ENCODE assay signal across 28 cellular contexts in the genomic region with DNA sequence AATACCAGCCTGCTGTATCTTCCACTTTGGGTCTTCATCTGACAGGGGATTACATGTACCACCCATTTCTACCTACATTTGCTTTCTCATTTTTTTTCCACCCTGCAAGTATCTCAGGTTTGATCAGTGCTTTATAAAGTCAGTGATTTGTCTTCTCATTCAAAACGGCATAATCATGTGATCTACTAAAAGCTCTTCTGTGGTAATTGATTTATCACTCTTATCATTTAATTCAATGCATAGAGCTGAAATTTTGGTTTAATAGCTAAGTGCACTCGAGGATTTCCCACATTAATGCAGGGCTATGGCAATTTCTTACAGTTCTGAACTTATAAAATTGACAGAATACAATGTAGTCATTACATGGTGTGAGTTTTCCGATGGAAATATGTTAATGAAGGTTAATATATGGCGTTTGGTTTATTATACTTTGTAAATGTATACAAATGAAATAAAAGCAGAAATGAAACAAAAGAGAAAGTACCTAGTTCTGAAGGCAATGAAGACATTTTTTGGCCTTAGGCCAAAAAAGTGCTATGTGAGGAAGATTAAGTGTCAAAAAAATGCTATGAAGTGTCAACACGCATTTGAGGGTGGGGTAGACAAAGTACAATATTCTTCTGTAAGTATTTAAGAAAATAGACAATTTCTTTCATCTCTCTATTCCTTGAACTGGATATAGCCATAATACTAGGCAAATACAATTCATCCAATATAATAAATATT.
DNase-seq lines count a peak whose midpoint lies in the region; ATAC-seq, FAIRE-seq and TF ChIP-seq lines count a peak whose summit lies in the region.
"Had no signal": no experiment of that assay in that cellular context is flagged by ENCODE, and none has a peak within 500 bp of the region (broad histone marks: within the 10 kb centered on the region; RNA-seq: fewer than 3 reads in every experiment).

No MANE protein-coding gene starts in this region.

- H3K36me3 ChIP-seq in MM.1S (replicated peaks; ENCODE audit: insufficient read depth, low read length) (no peaks in the 10 kb centered on the region), kidney (ENCODE audit: control insufficient read depth in 1 of 2, insufficient read depth in 2 of 2, low read length in 2 of 2) (no peaks in the 10 kb centered on the region)
- H3K36me3 ChIP-seq: ascending aorta, right lobe of liver, suprapubic skin, uterus had no signal

- no peak for FAIRE-seq in kidney (lab: Jason Lieb, UNC)
- FAIRE-seq: GM12892 had no signal

- TF ChIP-seq CTCF in MM.1S (IDR thresholded peaks at IDR 0.05; ENCODE audit: low read length) (no peak), kidney (IDR thresholded peaks at IDR 0.05; ENCODE audit: borderline replicate concordance, extremely low read depth, insufficient read depth) (no peak)

- no peaks in the 10 kb centered on the region for H3F3A ChIP-seq in MM.1S (ENCODE audit: insufficient read depth, low read length)

- no peaks in the 10 kb centered on the region for H3K79me2 ChIP-seq in MM.1S (ENCODE audit: low read length)
- H3K79me2 ChIP-seq: parathyroid adenoma had no signal

- in situ Hi-C loops in KBM-7 (cut with MboI; ENCODE audit: low pct_unique_long_range_greater_than_20kb, low sequenced_read_pairs) = no loop called here

- no peaks in the 10 kb centered on the region for H3K9me2 ChIP-seq in MM.1S (replicated peaks; ENCODE audit: insufficient read depth, low read length)

- H2AFZ ChIP-seq in MM.1S (ENCODE audit: low read length) = no peak overlapping the region
- H2AFZ ChIP-seq: parathyroid adenoma had no signal

- no peaks in the 10 kb centered on the region for H3K27me3 ChIP-seq in MM.1S (replicated peaks; ENCODE audit: insufficient read depth, low read length)
- H3K27me3 ChIP-seq: ascending aorta, right lobe of liver, suprapubic skin, uterus had no signal

- H3K9ac ChIP-seq in MM.1S (ENCODE audit: low read length) (no peak overlapping the region), kidney (ENCODE audit: low read length in 2 of 2) (no peak overlapping the region)
- H3K9ac ChIP-seq: parathyroid adenoma had no signal

- H3K4me2 ChIP-seq in MM.1S (ENCODE audit: low read depth, low read length) = no peak overlapping the region

- no peak for ATAC-seq in SK-N-SH treated with all-trans-retinoic acid at 6 μM for 48 hours
- ATAC-seq: activated T-cell treated with anti-CD3 and anti-CD28 coated beads, Interleukin-2, amount 50 U/mL, for 72 hours; esophagus mucosa; left cardiac atrium; naive thymus-derived CD4-positive, alpha-beta T cell; Panc1; right lobe of liver had no signal

- no peaks in the 10 kb centered on the region for H4K20me1 ChIP-seq in MM.1S (ENCODE audit: insufficient read depth, low read length)

- intact Hi-C loops in kidney (cut with DNase I) = no loop called here

- DNase-seq in NCI-H2227 (lab: John Stamatoyannopoulos, UW; ENCODE audit: unreplicated experiment) = peak; percentile 3
- DNase-seq in NCI-H2227 treated with DMSO at 0.1 percent for 48 hours (lab: John Stamatoyannopoulos, UW) = no peak
- DNase-seq in MM.1S = peak; percentile 21
- peak; percentile 10 for DNase-seq in myocyte (ENCODE audit: low read depth)
- DNase-seq in kidney tubule cell (ENCODE audit: low spot score) = no peak
- DNase-seq in KBM-7 = no peak
- no peak for DNase-seq in kidney
- DNase-seq: activated naive CD4-positive, alpha-beta T cell treated with anti-CD3 and anti-CD28 coated beads, Interleukin-2, amount 10 ng/mL, durations not matched to agents 7 days and 5 days; activated T-cell treated with anti-CD3 and anti-CD28 coated beads, Interleukin-2, amount 50 U/mL, for 72 hours; DMS153; left cardiac atrium; mesendoderm; MV-4-11; naive thymus-derived CD4-positive, alpha-beta T cell; NCI-H2081 treated with DMSO at 0.1 percent for 48 hours; NCI-H82; right lobe of liver; stimulated activated CD4-positive, alpha-beta T cell treated with anti-CD3 and anti-CD28 coated beads, Interleukin-15, amount 100 ng/mL, for 24 hours; T1000; uterus had no signal

- H3K4me1 ChIP-seq in MM.1S (ENCODE audit: low read length) (no peaks in the 10 kb centered on the region), kidney (ENCODE audit: control insufficient read depth in 1 of 2, insufficient read depth in 1 of 2, low read depth in 1 of 2, low read length in 2 of 2) (no peaks in the 10 kb centered on the region)
- H3K4me1 ChIP-seq: ascending aorta, parathyroid adenoma, right lobe of liver, suprapubic skin, uterus had no signal

- H3K4me3 ChIP-seq in MM.1S (ENCODE audit: low read length) (no peak overlapping the region), kidney (ENCODE audit: low read length in 2 of 2) (no peak overlapping the region)
- H3K4me3 ChIP-seq: ascending aorta, right lobe of liver, suprapubic skin, uterus had no signal

- H3K27ac ChIP-seq in MM.1S (ENCODE audit: low read length) = no peak overlapping the region
- no peak overlapping the region for H3K27ac ChIP-seq in kidney (ENCODE audit: low read depth in 2 of 2, low read length in 2 of 2)
- H3K27ac ChIP-seq: ascending aorta, C4-2B, parathyroid adenoma, right lobe of liver, suprapubic skin, uterus had no signal

- H3K9me3 ChIP-seq in MM.1S (replicated peaks; ENCODE audit: insufficient read depth, low read length) = no peaks in the 10 kb centered on the region
- no peaks in the 10 kb centered on the region for H3K9me3 ChIP-seq in kidney (ENCODE audit: control insufficient read depth in 1 of 2, low read length in 2 of 2)
- H3K9me3 ChIP-seq: ascending aorta, right lobe of liver, suprapubic skin, uterus had no signal

TF ChIP-seq in SK-N-SH treated with all-trans-retinoic acid at 6 μM for 48 hours, 23 proteins besides CTCF, POLR2A, EP300 and RAD21:
- peak; percentile 87 for TF ChIP-seq ISL1 (CRISPR knock-in tag; IDR thresholded peaks at IDR 0.05)
- peak; percentile 43; the same call in 1 of the 2 replicates for TF ChIP-seq TCF4 (CRISPR knock-in tag; IDR thresholded peaks at IDR 0.05; ENCODE audit: borderline replicate concordance)
- TF ChIP-seq, protein P1, sequence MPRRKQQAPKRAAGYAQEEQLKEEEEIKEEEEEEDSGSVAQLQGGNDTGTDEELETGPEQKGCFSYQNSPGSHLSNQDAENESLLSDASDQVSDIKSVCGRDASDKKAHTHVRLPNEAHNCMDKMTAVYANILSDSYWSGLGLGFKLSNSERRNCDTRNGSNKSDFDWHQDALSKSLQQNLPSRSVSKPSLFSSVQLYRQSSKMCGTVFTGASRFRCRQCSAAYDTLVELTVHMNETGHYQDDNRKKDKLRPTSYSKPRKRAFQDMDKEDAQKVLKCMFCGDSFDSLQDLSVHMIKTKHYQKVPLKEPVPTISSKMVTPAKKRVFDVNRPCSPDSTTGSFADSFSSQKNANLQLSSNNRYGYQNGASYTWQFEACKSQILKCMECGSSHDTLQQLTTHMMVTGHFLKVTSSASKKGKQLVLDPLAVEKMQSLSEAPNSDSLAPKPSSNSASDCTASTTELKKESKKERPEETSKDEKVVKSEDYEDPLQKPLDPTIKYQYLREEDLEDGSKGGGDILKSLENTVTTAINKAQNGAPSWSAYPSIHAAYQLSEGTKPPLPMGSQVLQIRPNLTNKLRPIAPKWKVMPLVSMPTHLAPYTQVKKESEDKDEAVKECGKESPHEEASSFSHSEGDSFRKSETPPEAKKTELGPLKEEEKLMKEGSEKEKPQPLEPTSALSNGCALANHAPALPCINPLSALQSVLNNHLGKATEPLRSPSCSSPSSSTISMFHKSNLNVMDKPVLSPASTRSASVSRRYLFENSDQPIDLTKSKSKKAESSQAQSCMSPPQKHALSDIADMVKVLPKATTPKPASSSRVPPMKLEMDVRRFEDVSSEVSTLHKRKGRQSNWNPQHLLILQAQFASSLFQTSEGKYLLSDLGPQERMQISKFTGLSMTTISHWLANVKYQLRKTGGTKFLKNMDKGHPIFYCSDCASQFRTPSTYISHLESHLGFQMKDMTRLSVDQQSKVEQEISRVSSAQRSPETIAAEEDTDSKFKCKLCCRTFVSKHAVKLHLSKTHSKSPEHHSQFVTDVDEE (CRISPR knock-in tag; IDR thresholded peaks at IDR 0.05) = peak; percentile 63; the same call in 1 of the 2 replicates
- TF ChIP-seq ZNF8 (CRISPR knock-in tag; IDR thresholded peaks at IDR 0.05) = no peak
- TF ChIP-seq, protein P2, sequence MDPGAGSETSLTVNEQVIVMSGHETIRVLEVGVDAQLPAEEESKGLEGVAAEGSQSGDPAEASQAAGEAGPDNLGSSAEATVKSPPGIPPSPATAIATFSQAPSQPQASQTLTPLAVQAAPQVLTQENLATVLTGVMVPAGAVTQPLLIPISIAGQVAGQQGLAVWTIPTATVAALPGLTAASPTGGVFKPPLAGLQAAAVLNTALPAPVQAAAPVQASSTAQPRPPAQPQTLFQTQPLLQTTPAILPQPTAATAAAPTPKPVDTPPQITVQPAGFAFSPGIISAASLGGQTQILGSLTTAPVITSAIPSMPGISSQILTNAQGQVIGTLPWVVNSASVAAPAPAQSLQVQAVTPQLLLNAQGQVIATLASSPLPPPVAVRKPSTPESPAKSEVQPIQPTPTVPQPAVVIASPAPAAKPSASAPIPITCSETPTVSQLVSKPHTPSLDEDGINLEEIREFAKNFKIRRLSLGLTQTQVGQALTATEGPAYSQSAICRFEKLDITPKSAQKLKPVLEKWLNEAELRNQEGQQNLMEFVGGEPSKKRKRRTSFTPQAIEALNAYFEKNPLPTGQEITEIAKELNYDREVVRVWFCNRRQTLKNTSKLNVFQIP (CRISPR knock-in tag; IDR thresholded peaks at IDR 0.05; ENCODE audit: borderline replicate concordance, low read depth) = no peak

Comparison
In these comparisons a context has a peak if more than half of its experiments do, and no peak if none do; other contexts are left out.
1. DNase-seq: peak in NCI-H2227 (single experiment), MM.1S (single experiment) and myocyte (single experiment); none in NCI-H2227 treated with DMSO at 0.1 percent for 48 hours (single experiment), kidney tubule cell (single experiment), KBM-7 (single experiment) and kidney (single experiment).